Comparison of ENCODE assay signal across 8 cellular contexts in genomic region chr2:109611467-109612095, GRCh38. TPM values are rescaled to one million over a fixed set of nuclear protein-coding genes. Genes with fewer than 3 reads are reported as not detected.
DNase-seq lines count a peak whose midpoint lies in the region; ATAC-seq, FAIRE-seq and TF ChIP-seq lines count a peak whose summit lies in the region.

No MANE protein-coding gene starts in this region.

- ATAC-seq in GM19467 (IDR thresholded peaks at IDR 0.05; ENCODE audit: unreplicated experiment) = no peak
- no peak for ATAC-seq in GM19395 (IDR thresholded peaks at IDR 0.05; ENCODE audit: unreplicated experiment)
- no peak for ATAC-seq in GM18505 (IDR thresholded peaks at IDR 0.05; ENCODE audit: unreplicated experiment)

- H3K9me3 ChIP-seq in kidney (ENCODE audit: control insufficient read depth in 1 of 2, low read length in 2 of 2) = no peaks in the 10 kb centered on the region

- H3K4me1 ChIP-seq in kidney (ENCODE audit: control insufficient read depth in 1 of 2, insufficient read depth in 1 of 2, low read depth in 1 of 2, low read length in 2 of 2) = peaks cover 15 to 18% of the 10 kb centered on the region in 2 donors

- H3K9ac ChIP-seq in kidney (ENCODE audit: low read length in 2 of 2) = no peak overlapping the region

- no peak overlapping the region for H3K27ac ChIP-seq in 22Rv1
- H3K27ac ChIP-seq in kidney (ENCODE audit: low read depth in 2 of 2, low read length in 2 of 2) = no peak overlapping the region

- peak overlapping the region; percentile 84 for H3K4me3 ChIP-seq in HFF-Myc (replicated peaks; ENCODE audit: low read depth, low read length)
- H3K4me3 ChIP-seq in kidney (ENCODE audit: low read length in 2 of 2) = peak overlapping the region; percentile 78 to 85

- TF ChIP-seq CTCF in 22Rv1 (IDR thresholded peaks at IDR 0.05) (peak; percentile 19; the same call in 1 of the 2 replicates), HFF-Myc (IDR thresholded peaks at IDR 0.05; ENCODE audit: low read depth, low read length, missing control alignments) (no peak), kidney (IDR thresholded peaks at IDR 0.05; ENCODE audit: borderline replicate concordance, extremely low read depth, insufficient read depth) (no peak)

- no peak for FAIRE-seq in kidney (lab: Jason Lieb, UNC)

- H3K36me3 ChIP-seq in kidney (ENCODE audit: control insufficient read depth in 1 of 2, insufficient read depth in 2 of 2, low read length in 2 of 2) = no peaks in the 10 kb centered on the region

- intact Hi-C loops in kidney (cut with DNase I) = no loop called here

- no peak for DNase-seq in HFF-Myc (ENCODE audit: extremely low read depth, low read depth)
- DNase-seq in amniotic epithelial cell (ENCODE audit: low read depth) = peak; percentile 80
- DNase-seq in kidney = no peak
- no peak for DNase-seq in NK-92 treated with Interleukin-12 subunit alpha and Interleukin-12 subunit beta, amount 100 ng/mL, for 24 hours (lab: John Stamatoyannopoulos, UW)

- TF ChIP-seq POLR2A in GM18505 (IDR thresholded peaks at IDR 0.05; ENCODE audit: borderline replicate concordance, extremely low read depth, insufficient read depth, insufficient read length) = no peak

RNA-seq across cellular contexts. Expression of gene SEPTIN10, which starts 2.2 kb away (rescaled TPM):
- total RNA-seq in kidney = 80.7 TPM
- polyA plus RNA-seq in kidney (ENCODE audit: insufficient read depth, low read depth, low replicate concordance) = 20.8 TPM

RNA-seq across cellular contexts. Expression of gene SOWAHC, which starts 2.6 kb away (rescaled TPM):
- total RNA-seq in kidney = 11.8 TPM
- polyA plus RNA-seq in kidney (ENCODE audit: insufficient read depth, low read depth, low replicate concordance) = 7.5 TPM
